1 cellular context compared by ENCODE assay signal in the genomic region with DNA sequence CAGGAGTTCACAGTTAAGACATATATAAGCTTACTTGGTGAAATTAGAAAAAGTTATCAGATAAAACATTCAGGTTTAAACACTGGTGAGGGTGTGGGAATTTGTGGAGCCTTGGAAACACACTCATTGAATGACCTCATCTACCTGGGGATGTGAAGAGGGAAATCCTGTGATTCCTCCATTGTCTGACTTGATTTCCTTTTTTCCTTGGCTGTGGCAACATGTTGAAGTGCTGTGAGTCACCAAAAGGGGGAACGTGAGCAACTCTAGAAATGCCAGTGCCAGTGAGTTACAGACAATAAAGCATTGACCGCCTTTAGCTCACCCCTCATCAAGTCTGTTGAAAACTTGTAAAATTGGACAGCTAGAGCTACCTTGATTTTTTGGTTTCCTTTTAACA.
TF ChIP-seq lines count a peak whose summit lies in the region.

No MANE protein-coding gene starts in this region.

TF ChIP-seq in SK-N-SH treated with all-trans-retinoic acid at 6 μM for 48 hours, 23 proteins besides CTCF, POLR2A, EP300 and RAD21 (continued from another document):
- TF ChIP-seq CSRNP3 (CRISPR knock-in tag; IDR thresholded peaks at IDR 0.05) (no peak), CSDC2 (CRISPR knock-in tag; IDR thresholded peaks at IDR 0.05) (no peak), ESRRG (CRISPR knock-in tag; IDR thresholded peaks at IDR 0.05) (no peak)
TF ChIP-seq in SK-N-SH treated with all-trans-retinoic acid at 6 μM for 48 hours: peak in this region for 0.
